ENCODE assay signal across 1 cellular context in the genomic region with DNA sequence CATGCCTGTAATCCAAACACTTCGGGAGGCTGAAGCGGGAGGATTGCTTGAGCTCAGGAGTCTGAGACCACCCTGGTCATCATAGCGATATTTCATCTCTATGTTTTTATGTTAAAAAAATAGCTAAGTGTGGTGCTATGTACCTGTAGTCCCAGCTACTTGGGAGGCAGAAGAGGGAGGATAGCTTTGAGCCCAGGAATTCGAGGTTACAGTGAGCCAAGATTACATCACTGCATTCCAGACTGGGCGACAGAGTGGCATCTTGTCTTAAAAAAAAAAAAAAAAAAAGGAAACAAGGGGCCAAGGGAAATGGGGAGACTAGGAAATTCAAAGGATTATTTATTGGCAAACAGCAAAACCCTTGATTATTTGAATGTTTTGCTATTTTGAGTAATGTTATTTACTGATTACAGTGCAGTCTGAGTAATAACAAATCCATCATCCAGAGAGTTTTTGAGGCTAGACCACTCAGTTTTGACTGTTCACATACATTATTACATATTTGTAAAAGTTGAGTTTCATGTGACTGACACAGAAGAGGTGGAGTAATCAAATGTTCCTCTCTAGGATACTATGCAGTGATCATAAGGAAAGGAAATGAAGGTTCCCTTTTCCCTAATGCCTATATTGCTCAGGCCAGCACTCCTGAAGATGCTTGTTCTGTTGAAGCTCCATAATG.
TF ChIP-seq lines count a peak whose summit lies in the region.

No MANE protein-coding gene starts in this region.

TF ChIP-seq in endothelial cell of umbilical vein, 7 proteins besides CTCF, POLR2A, EP300 and RAD21 (continued from another document):
- TF ChIP-seq EZH2 (IDR thresholded peaks at IDR 0.05; ENCODE audit: borderline replicate concordance, low read depth, low read length, severe bottlenecking) (no peak), FOS (IDR thresholded peaks at IDR 0.05; ENCODE audit: borderline replicate concordance, insufficient read depth, low read length) (no peak), GATA2 (IDR thresholded peaks at IDR 0.05; ENCODE audit: insufficient read depth, insufficient read length, low read depth, low read length) (no peak), MYC (IDR thresholded peaks at IDR 0.05; ENCODE audit: low read depth, low read length) (no peak), JUN (IDR thresholded peaks at IDR 0.05; ENCODE audit: borderline replicate concordance, insufficient read depth, insufficient read length, low read depth) (peak; percentile 16)
